ENCODE assay signal across 8 cellular contexts in the genomic region with DNA sequence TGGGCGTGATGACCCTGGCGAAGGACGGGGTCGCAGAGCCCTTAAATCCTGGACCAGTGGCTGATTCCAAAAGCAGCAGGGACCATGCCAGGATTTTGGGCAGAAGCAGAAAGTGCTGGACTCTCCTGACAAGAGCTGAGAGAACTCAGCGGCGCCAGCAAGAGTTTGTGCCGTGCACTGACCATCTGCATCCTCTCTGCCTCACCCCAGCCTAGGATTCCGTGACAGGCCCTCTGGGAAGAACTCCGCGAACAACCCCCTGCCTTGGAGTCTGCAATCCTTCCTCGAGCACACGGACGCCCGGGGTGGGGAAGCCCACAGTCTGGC. TPM values are rescaled to one million over a fixed set of nuclear protein-coding genes. Genes with fewer than 3 reads are reported as not detected.
DNase-seq lines count a peak whose midpoint lies in the region; ATAC-seq and TF ChIP-seq lines count a peak whose summit lies in the region.

No MANE protein-coding gene starts in this region.

- H3K4me3 ChIP-seq in cardiac fibroblast (replicated peaks in 1 of 2; ENCODE audit: low read depth in 2 of 2, low read length in 2 of 2): peak overlapping the region; percentile 95 to 99
- peak overlapping the region; percentile 95 for H3K4me3 ChIP-seq in mesodermal cell (ENCODE audit: extremely low read depth, insufficient read depth, low read length, poor library complexity, severe bottlenecking)
- H3K4me3 ChIP-seq in aorta (ENCODE audit: low read length in 2 of 2): peak overlapping the region; percentile 5 to 18

- H3K4me1 ChIP-seq in mesodermal cell (ENCODE audit: control insufficient read depth, insufficient read depth, low read length, poor library complexity, severe bottlenecking): peaks cover 4% of the 10 kb centered on the region
- H3K4me1 ChIP-seq in aorta (ENCODE audit: control insufficient read depth in 1 of 2, insufficient read depth in 2 of 2, low read length in 2 of 2): no peaks in the 10 kb centered on the region

- H3K9me3 ChIP-seq in mesodermal cell (ENCODE audit: control insufficient read depth, low read length) (no peaks in the 10 kb centered on the region), aorta (ENCODE audit: control insufficient read depth, low read length) (no peaks in the 10 kb centered on the region)

- H3K27me3 ChIP-seq in aorta (ENCODE audit: control insufficient read depth in 1 of 2, insufficient read depth in 2 of 2, low read length in 1 of 2): no peaks in the 10 kb centered on the region

- H3K27ac ChIP-seq in mesodermal cell (ENCODE audit: low read depth, low read length, severe bottlenecking) (no peak overlapping the region), aorta (ENCODE audit: low read depth in 1 of 2, low read length in 2 of 2) (peak overlapping the region; percentile 6 to 15)

- DNase-seq in Right ventricle myocardium inferior (ENCODE audit: missing footprints) (no peak), cardiac septum (ENCODE audit: low spot score) (no peak), cardiac fibroblast (ENCODE audit: low read depth in 2 of 2) (peak; percentile 19 to 21), aorta (peak; percentile 49 to 76), GM19238 (ENCODE audit: insufficient read length, low spot score) (no peak), NCI-H187 treated with DMSO at 0.1 percent for 48 hours (lab: John Stamatoyannopoulos, UW) (no peak)

- no peak for TF ChIP-seq CTCF in cardiac fibroblast (IDR thresholded peaks at IDR 0.05; ENCODE audit: low read depth, low read length)

- intact Hi-C loops in Right ventricle myocardium inferior (cut with DNase I): loop anchor here (1.0 to 5.0 kb wide), 3 partner anchors 22 to 99 kb away; a partner anchor contains a TSS
- intact Hi-C loops in cardiac septum (cut with DNase I): loop anchor here (1.0 kb wide), 1 partner anchor 22 kb away; no protein-coding TSS in a partner anchor
- intact Hi-C loops in aorta (cut with DNase I): no loop called here

- H3K36me3 ChIP-seq in mesodermal cell (ENCODE audit: control insufficient read depth, insufficient read depth, low read length) (peaks cover 28% of the 10 kb centered on the region), aorta (ENCODE audit: control insufficient read depth in 1 of 2, insufficient read depth in 2 of 2, low read length in 1 of 2) (no peaks in the 10 kb centered on the region)

- WGBS in mesodermal cell (ENCODE audit: insufficient coverage in 2 of 2), 2 experiments: 71 to 74% methylated on average over 12 to 14 of the region's 14 CpGs
- 12 to 14% methylated on average over 14 of the region's 14 CpGs for WGBS in aorta, 2 donors

- peak; percentile 35 for ATAC-seq in Right ventricle myocardium inferior
- ATAC-seq in aorta (ENCODE audit: low FRiP score): no peak
- no peak for ATAC-seq in HG02623 (IDR thresholded peaks at IDR 0.05; ENCODE audit: unreplicated experiment)

RNA-seq across cellular contexts. Expression of a gene that starts 0.6 kb away (rescaled TPM):
- 724 TPM for total RNA-seq in Right ventricle myocardium inferior
- total RNA-seq in cardiac septum: 486 TPM
- polyA plus RNA-seq in mesodermal cell (2013, experiment 1 of 2): 111 TPM
- polyA plus RNA-seq in mesodermal cell (2013, experiment 2 of 2): 104 TPM
- total RNA-seq in aorta: 100 to 1,000 TPM; 113 to 123 TPM
- polyA plus RNA-seq in aorta: 100 to 1,000 TPM; 104 to 295 TPM

RNA-seq across cellular contexts. Expression of a gene that starts 22.5 kb away (rescaled TPM):
- total RNA-seq in Right ventricle myocardium inferior (393 TPM), cardiac septum (272 TPM), aorta (100 to 1,000 TPM; 371 to 432 TPM)
- 944 TPM for polyA plus RNA-seq in mesodermal cell (2013, experiment 1 of 2)
- 769 TPM for polyA plus RNA-seq in mesodermal cell (2013, experiment 2 of 2)
- polyA plus RNA-seq in aorta: 100 to 1,000 TPM; 559 to 782 TPM

RNA-seq across cellular contexts. Expression of a gene that starts 23.6 kb away (rescaled TPM):
- total RNA-seq in Right ventricle myocardium inferior (104 TPM), cardiac septum (31.4 TPM), aorta (1 to 10 TPM; 4.6 to 6.8 TPM)
- 17.3 TPM for polyA plus RNA-seq in mesodermal cell (2013, experiment 1 of 2)
- 10.6 TPM for polyA plus RNA-seq in mesodermal cell (2013, experiment 2 of 2)
- 1 to 10 TPM; 4.1 to 9.5 TPM for polyA plus RNA-seq in aorta

RNA-seq across cellular contexts. Expression of a gene that starts 33.5 kb away (rescaled TPM):
- total RNA-seq in Right ventricle myocardium inferior (0.41 TPM), cardiac septum (not detected), aorta (not detected)
- not detected for polyA plus RNA-seq in mesodermal cell (2013, experiment 1 of 2)
- polyA plus RNA-seq in mesodermal cell (2013, experiment 2 of 2): not detected
- polyA plus RNA-seq in aorta: 1 to 10 TPM in 1 of 2 donors, under 1 TPM in 1; 0.23 to 5.4 TPM

RNA-seq across cellular contexts. Expression of a gene that starts 44.4 kb away (rescaled TPM):
- total RNA-seq in Right ventricle myocardium inferior (not detected), cardiac septum (not detected), aorta (not detected)
- polyA plus RNA-seq in mesodermal cell (2013, experiment 1 of 2): not detected
- polyA plus RNA-seq in mesodermal cell (2013, experiment 2 of 2): not detected
- 1 to 10 TPM in 1 of 2 donors, not detected in 1; 8.3 TPM for polyA plus RNA-seq in aorta

Comparison
In these comparisons a context has a peak if more than half of its experiments do, and no peak if none do; other contexts are left out.
1. DNase-seq: peak in cardiac fibroblast (2 of 2) and aorta (2 of 2); none in Right ventricle myocardium inferior (single experiment), cardiac septum (single experiment), GM19238 (single experiment) and NCI-H187 treated with DMSO at 0.1 percent for 48 hours (single experiment).
2. H3K4me3 ChIP-seq: peak in every context shown above with its lines; median percentile 97 in cardiac fibroblast; 95 in mesodermal cell; 12 in aorta.
3. intact Hi-C loops: an anchor here in Right ventricle myocardium inferior (1.0 to 5.0 kb wide) and cardiac septum (1.0 kb wide); none called in aorta.